In genomic region chr6:123802351-123802696, GRCh38 we compare ENCODE assay signal across 9 cellular contexts. TPM values are rescaled to one million over a fixed set of nuclear protein-coding genes. Genes with fewer than 3 reads are reported as not detected.
A peak's percentile ranks its signal among the peaks of the same experiment; 100 is the strongest.
DNase-seq lines count a peak whose midpoint lies in the region; ATAC-seq and TF ChIP-seq lines count a peak whose summit lies in the region.
"Had no signal": no experiment of that assay in that cellular context is flagged by ENCODE, and none has a peak within 500 bp of the region (broad histone marks: within the 10 kb centered on the region; RNA-seq: fewer than 3 reads in every experiment).

No MANE protein-coding gene starts in this region.

- H3K4me1 ChIP-seq in MM.1S (ENCODE audit: low read length) (no peaks in the 10 kb centered on the region), lower lobe of right lung (peaks cover 11% of the 10 kb centered on the region), neuronal stem cell (ENCODE audit: control insufficient read depth in 2 of 2, insufficient read depth in 1 of 2, low read depth in 1 of 2, low read length in 2 of 2) (peaks cover 2 to 3% of the 10 kb centered on the region in 2 donors), mesenchymal stem cell (ENCODE audit: control insufficient read depth, insufficient read depth, low read depth, low read length) (peaks cover 8% of the 10 kb centered on the region)

- H3K27ac ChIP-seq in MM.1S (ENCODE audit: low read length) (no peak overlapping the region), lower lobe of right lung (no peak overlapping the region), neuronal stem cell (replicated peaks; ENCODE audit: low read length) (no peak overlapping the region), mesenchymal stem cell (ENCODE audit: low read length, poor library complexity, severe bottlenecking) (no peak overlapping the region)

- H3K9me2 ChIP-seq in MM.1S (replicated peaks; ENCODE audit: insufficient read depth, low read length), result no peaks in the 10 kb centered on the region

- WGBS in neuronal stem cell (ENCODE audit: extremely low coverage in 2 of 2, insufficient read length in 2 of 2, insufficient replicate concordance in 1 of 2), 2 donors, result no CpG with 5 or more reads among the region's 6 CpGs
- 35% methylated on average over 6 of the region's 6 CpGs for WGBS in mesenchymal stem cell

- H2BK15ac ChIP-seq in neuronal stem cell (ENCODE audit: low read length), result no peak overlapping the region
- H2BK15ac ChIP-seq in mesenchymal stem cell (ENCODE audit: low read depth, poor library complexity, severe bottlenecking), result no peak overlapping the region

- H3K27me3 ChIP-seq in MM.1S (replicated peaks; ENCODE audit: insufficient read depth, low read length), result no peaks in the 10 kb centered on the region
- H3K27me3 ChIP-seq in lower lobe of right lung (ENCODE audit: low read depth), result peaks cover 42% of the 10 kb centered on the region
- H3K27me3 ChIP-seq in neuronal stem cell (ENCODE audit: control insufficient read depth in 3 of 3, insufficient read depth in 3 of 3, low read depth in 1 of 3, low read length in 3 of 3), result no peaks in the 10 kb centered on the region
- H3K27me3 ChIP-seq in mesenchymal stem cell (ENCODE audit: control insufficient read depth in 1 of 2, insufficient read depth in 1 of 2, low read length in 2 of 2), result peaks cover 11 to 49% of the 10 kb centered on the region in 2 experiments

- H3K79me2 ChIP-seq in MM.1S (ENCODE audit: low read length), result peaks cover 9% of the 10 kb centered on the region; the same call in 1 of the 2 replicates

- H3K9me3 ChIP-seq in MM.1S (replicated peaks; ENCODE audit: insufficient read depth, low read length), result no peaks in the 10 kb centered on the region
- no peaks in the 10 kb centered on the region for H3K9me3 ChIP-seq in lower lobe of right lung
- H3K9me3 ChIP-seq in neuronal stem cell (replicated peaks in 1 of 2; ENCODE audit: control insufficient read depth in 2 of 2, insufficient read depth in 1 of 2, low read depth in 1 of 2, low read length in 2 of 2), result no peaks in the 10 kb centered on the region
- no peaks in the 10 kb centered on the region for H3K9me3 ChIP-seq in mesenchymal stem cell (ENCODE audit: control insufficient read depth, low read length)

- DNase-seq in DMS79 (lab: John Stamatoyannopoulos, UW) (peak; percentile 73), MM.1S (no peak), lower lobe of right lung (no peak), neuronal stem cell (ENCODE audit: low spot score) (no peak), mesenchymal stem cell (no peak), NCI-H1436 treated with DMSO at 0.1 percent for 48 hours (lab: John Stamatoyannopoulos, UW) (no peak)
- DNase-seq in NK-92 treated with Interleukin-12 subunit alpha and Interleukin-12 subunit beta, amount 100 ng/mL, for 24 hours (lab: John Stamatoyannopoulos, UW), result no peak

- H3K14ac ChIP-seq in neuronal stem cell (ENCODE audit: low read length) (no peak overlapping the region), mesenchymal stem cell (ENCODE audit: low read length in 2 of 2) (no peak overlapping the region)

- H3K23ac ChIP-seq in neuronal stem cell (ENCODE audit: low read depth, low read length, poor library complexity), result no peak overlapping the region
- H3K23ac ChIP-seq in mesenchymal stem cell (ENCODE audit: low read length in 2 of 2), result no peak overlapping the region

- H3K79me1 ChIP-seq in neuronal stem cell (ENCODE audit: low read depth, low read length), result no peaks in the 10 kb centered on the region
- H3K79me1 ChIP-seq in mesenchymal stem cell (replicated peaks; ENCODE audit: low read length, poor library complexity, severe bottlenecking), result no peaks in the 10 kb centered on the region

- no peak overlapping the region for H3K4me3 ChIP-seq in MM.1S (ENCODE audit: low read length)
- peak overlapping the region; percentile 50 for H3K4me3 ChIP-seq in lower lobe of right lung
- H3K4me3 ChIP-seq in neuronal stem cell (ENCODE audit: low read length in 2 of 2), result no peak overlapping the region
- H3K4me3 ChIP-seq in mesenchymal stem cell (ENCODE audit: insufficient read depth in 1 of 2, low read depth in 1 of 2, low read length in 2 of 2), result peak overlapping the region in 1 of 2 experiments; percentile 77

- H4K20me1 ChIP-seq in MM.1S (ENCODE audit: insufficient read depth, low read length), result no peaks in the 10 kb centered on the region

- TF ChIP-seq CTCF in MM.1S (IDR thresholded peaks at IDR 0.05; ENCODE audit: low read length) (no peak), lower lobe of right lung (IDR thresholded peaks at IDR 0.05) (no peak)

- H3K18ac ChIP-seq in neuronal stem cell (ENCODE audit: low read length) (no peak overlapping the region), mesenchymal stem cell (ENCODE audit: low read depth in 1 of 2, low read length in 2 of 2) (no peak overlapping the region)

- H3K9ac ChIP-seq in MM.1S (ENCODE audit: low read length), result no peak overlapping the region
- no peak overlapping the region for H3K9ac ChIP-seq in neuronal stem cell (ENCODE audit: low read depth, low read length, poor library complexity)
- no peak overlapping the region for H3K9ac ChIP-seq in mesenchymal stem cell (ENCODE audit: low read length)

- intact Hi-C loops in lower lobe of right lung (cut with DNase I), result no loop called here

- no peak overlapping the region for H2BK120ac ChIP-seq in neuronal stem cell (ENCODE audit: low read depth, low read length)
- no peak overlapping the region for H2BK120ac ChIP-seq in mesenchymal stem cell (ENCODE audit: low read depth, low read length)

- peak; percentile 11 for ATAC-seq in GM21619 (IDR thresholded peaks at IDR 0.05; ENCODE audit: unreplicated experiment)
- ATAC-seq in lower lobe of right lung, result peak in 1 of 2 donors; percentile 33

- H3K36me3 ChIP-seq in MM.1S (replicated peaks; ENCODE audit: insufficient read depth, low read length), result no peaks in the 10 kb centered on the region
- no peaks in the 10 kb centered on the region for H3K36me3 ChIP-seq in lower lobe of right lung
- H3K36me3 ChIP-seq in neuronal stem cell (replicated peaks in 1 of 2; ENCODE audit: control insufficient read depth in 2 of 2, insufficient read depth in 2 of 2, low read length in 2 of 2), result no peaks in the 10 kb centered on the region
- H3K36me3 ChIP-seq in mesenchymal stem cell (ENCODE audit: control insufficient read depth in 1 of 2, insufficient read depth in 2 of 2, low read depth in 1 of 2, low read length in 2 of 2), result no peaks in the 10 kb centered on the region

- no peak overlapping the region for H4K8ac ChIP-seq in neuronal stem cell (ENCODE audit: low read depth, low read length)
- H4K8ac ChIP-seq in mesenchymal stem cell (ENCODE audit: low read length), result no peak overlapping the region

- H2BK12ac ChIP-seq in neuronal stem cell (ENCODE audit: low read length), result no peak overlapping the region
- H2BK12ac ChIP-seq in mesenchymal stem cell (ENCODE audit: low read length in 2 of 2), result no peak overlapping the region

- H3K4me2 ChIP-seq in MM.1S (ENCODE audit: low read depth, low read length), result peak overlapping the region; percentile 97; the same call in 1 of the 2 replicates
- H3K4me2 ChIP-seq in neuronal stem cell (ENCODE audit: insufficient read depth, low read length, poor library complexity, severe bottlenecking), result no peak overlapping the region
- no peak overlapping the region for H3K4me2 ChIP-seq in mesenchymal stem cell (ENCODE audit: low read length, poor library complexity, severe bottlenecking)

- H3K4ac ChIP-seq in neuronal stem cell (ENCODE audit: low read length) (no peak overlapping the region), mesenchymal stem cell (ENCODE audit: low read depth in 1 of 2, low read length in 2 of 2) (no peak overlapping the region)

- H3F3A ChIP-seq in MM.1S (ENCODE audit: insufficient read depth, low read length), result peaks cover 12% of the 10 kb centered on the region; the same call in 1 of the 2 replicates

- H2AFZ ChIP-seq in MM.1S (ENCODE audit: low read length), result no peak overlapping the region
- H2AFZ ChIP-seq in neuronal stem cell (ENCODE audit: low read length), result no peak overlapping the region
- no peak overlapping the region for H2AFZ ChIP-seq in mesenchymal stem cell (ENCODE audit: low read depth, low read length)

- H2AK5ac ChIP-seq in neuronal stem cell (ENCODE audit: low read depth, low read length) (no peak overlapping the region), mesenchymal stem cell (ENCODE audit: low read length, severe bottlenecking) (no peak overlapping the region)

- H2BK5ac ChIP-seq in neuronal stem cell (ENCODE audit: low read length) (no peak overlapping the region), mesenchymal stem cell (ENCODE audit: low read depth, low read length, poor library complexity, severe bottlenecking) (no peak overlapping the region)

- no peak overlapping the region for H4K91ac ChIP-seq in neuronal stem cell (ENCODE audit: low read depth, low read length, poor library complexity)
- no peak overlapping the region for H4K91ac ChIP-seq in mesenchymal stem cell (ENCODE audit: low read length)

RNA-seq across cellular contexts. Expression of gene NKAIN2, which starts 1.3 kb away (rescaled TPM):
- total RNA-seq in lower lobe of right lung, result 0.12 TPM
- 0.82 TPM for polyA plus RNA-seq in neuronal stem cell (2013, experiment 1 of 2)
- 6.8 TPM for polyA plus RNA-seq in neuronal stem cell (2013, experiment 2 of 2)
- polyA plus RNA-seq in mesenchymal stem cell (2013, experiment 1 of 2), result 0.83 TPM
- polyA plus RNA-seq in mesenchymal stem cell (2013, experiment 2 of 2), result 0.78 TPM
- total RNA-seq: renal cortical epithelial cell had no signal
